Comparison of ENCODE assay signal across 8 cellular contexts in genomic region chr6:3913077-3913957, GRCh38.
DNase-seq lines count a peak whose midpoint lies in the region; ATAC-seq and TF ChIP-seq lines count a peak whose summit lies in the region.

No MANE protein-coding gene starts in this region.

- H3K4me1 Mint-ChIP-seq in neural crest cell: peaks cover 28% of the 10 kb centered on the region
- peaks cover 29 to 56% (median 43%) of the 10 kb centered on the region in 4 donors for H3K4me1 Mint-ChIP-seq in CD4-positive, alpha-beta memory T cell

- TF ChIP-seq CTCF in C4-2B (conservative IDR thresholded peaks at IDR 0.05) (no peak), epithelial cell of proximal tubule (conservative IDR thresholded peaks at IDR 0.05; ENCODE audit: low read depth, low read length) (no peak), neural crest cell (conservative IDR thresholded peaks at IDR 0.05) (no peak), GM10266 (IDR thresholded peaks at IDR 0.05; ENCODE audit: control insufficient read depth, insufficient read depth, low read depth, missing control alignments) (no peak)

- no peak overlapping the region for H3K4me3 Mint-ChIP-seq in neural crest cell
- H3K4me3 Mint-ChIP-seq in CD4-positive, alpha-beta memory T cell: peak overlapping the region in 1 of 8 donors; percentile 15

- H3K27me3 ChIP-seq in CD4-positive, alpha-beta memory T cell (ENCODE audit: insufficient read depth, low read length): no peaks in the 10 kb centered on the region

- peaks cover 5% of the 10 kb centered on the region for H3K9me3 Mint-ChIP-seq in neural crest cell
- no peaks in the 10 kb centered on the region for H3K9me3 Mint-ChIP-seq in CD4-positive, alpha-beta memory T cell

- H3K4me1 ChIP-seq in CD4-positive, alpha-beta memory T cell (ENCODE audit: insufficient read depth, low read length): peaks cover 43% of the 10 kb centered on the region

- H3K27me3 Mint-ChIP-seq in neural crest cell (ENCODE audit: low read depth): peaks cover 29% of the 10 kb centered on the region
- peaks cover 2 to 16% of the 10 kb centered on the region in 2 donors for H3K27me3 Mint-ChIP-seq in CD4-positive, alpha-beta memory T cell

- intact Hi-C loops in CD4-positive, alpha-beta memory T cell (cut with micrococcal nuclease): no loop called here

- ATAC-seq in HG03108 (IDR thresholded peaks at IDR 0.05; ENCODE audit: unreplicated experiment) (no peak), GM19035 (IDR thresholded peaks at IDR 0.05; ENCODE audit: unreplicated experiment) (no peak)

- no peaks in the 10 kb centered on the region for H3K36me3 Mint-ChIP-seq in neural crest cell (ENCODE audit: low read depth)
- no peaks in the 10 kb centered on the region for H3K36me3 Mint-ChIP-seq in CD4-positive, alpha-beta memory T cell

- H3K4me3 ChIP-seq in epithelial cell of proximal tubule (ENCODE audit: low read depth, low read length): no peak overlapping the region
- H3K4me3 ChIP-seq in CD4-positive, alpha-beta memory T cell (ENCODE audit: low read length in 2 of 2): no peak overlapping the region

- POLR2A ChIA-PET in CD4-positive, alpha-beta memory T cell (lab: Charles Lee; ENCODE audit: partially characterized antibody): interaction anchor here (0.9 to 1.7 kb wide), 3 partner anchors 65 to 171 kb away, joined by 3 to 7 read pairs (median 3); partner anchors contain the start of gene FAM50B

- no peaks in the 10 kb centered on the region for H3K36me3 ChIP-seq in CD4-positive, alpha-beta memory T cell (ENCODE audit: insufficient read depth, low read length)

- peak overlapping the region; percentile 36 for H3K27ac Mint-ChIP-seq in neural crest cell (ENCODE audit: unreplicated experiment)
- no peak overlapping the region for H3K27ac Mint-ChIP-seq in CD4-positive, alpha-beta memory T cell

- DNase-seq in NCI-H69 (lab: John Stamatoyannopoulos, UW) (peak; percentile 86), epithelial cell of proximal tubule (ENCODE audit: low read depth) (peak; percentile 90), neural crest cell (ENCODE audit: low read depth, low spot score) (no peak), GM10266 (ENCODE audit: extremely low spot score) (no peak)
- no peak for DNase-seq in CD4-positive, alpha-beta memory T cell

- peak overlapping the region; percentile 72; the same call in 1 of the 2 replicates for H3K27ac ChIP-seq in C4-2B
- H3K27ac ChIP-seq in CD4-positive, alpha-beta memory T cell (ENCODE audit: low read depth, low read length): no peak overlapping the region

- H3K9me3 ChIP-seq in CD4-positive, alpha-beta memory T cell (ENCODE audit: control insufficient read depth in 1 of 2, low read length in 2 of 2): no peaks in the 10 kb centered on the region

- CTCF ChIA-PET in CD4-positive, alpha-beta memory T cell (lab: Charles Lee; ENCODE audit: partially characterized antibody): interaction anchor here (0.6 to 3.6 kb wide), 6 partner anchors 16 to 170 kb away, joined by 3 to 17 read pairs (median 7); partner anchors contain the start of gene FAM50B

Comparison
In these comparisons a context has a peak if more than half of its experiments do, and no peak if none do; other contexts are left out.
1. DNase-seq: peak in NCI-H69 (single experiment) and epithelial cell of proximal tubule (single experiment); none in neural crest cell (single experiment), GM10266 (single experiment) and CD4-positive, alpha-beta memory T cell (0 of 5).